In genomic region chr5:91433861-91434260, GRCh38 we compare ENCODE assay signal across 24 cellular contexts. TPM values are rescaled to one million over a fixed set of nuclear protein-coding genes. Genes with fewer than 3 reads are reported as not detected.
A peak's percentile ranks its signal among the peaks of the same experiment; 100 is the strongest.
DNase-seq lines count a peak whose midpoint lies in the region; ATAC-seq, FAIRE-seq and TF ChIP-seq lines count a peak whose summit lies in the region.
"Had no signal": no experiment of that assay in that cellular context is flagged by ENCODE, and none has a peak within 500 bp of the region (broad histone marks: within the 10 kb centered on the region; RNA-seq: fewer than 3 reads in every experiment).

No MANE protein-coding gene starts in this region.

- H3K4me3 Mint-ChIP-seq in activated CD4-positive, alpha-beta T cell treated with anti-CD3 and anti-CD28 coated beads for 36 hours, result no peak overlapping the region
- H3K4me3 Mint-ChIP-seq in activated CD4-positive, alpha-beta T cell treated with anti-CD3 and anti-CD28 coated beads, Interleukin-2, amount 10 ng/mL, durations not matched to agents 24 days and 14 days, result no peak overlapping the region
- H3K4me3 Mint-ChIP-seq in activated CD8-positive, alpha-beta T cell treated with anti-CD3 and anti-CD28 coated beads for 36 hours, result no peak overlapping the region
- H3K4me3 Mint-ChIP-seq in nephron progenitor cell, result no peak overlapping the region
- H3K4me3 Mint-ChIP-seq: T-helper 1 cell treated with Interleukin-12 subunit alpha and Interleukin-12 subunit beta and Interleukin-4 antibody, amounts not matched to agents 30 μg/mL and 1 μg/mL, for 36 hours had no signal

- no peak for FAIRE-seq in HepG2 (lab: Jason Lieb, UNC)
- FAIRE-seq: frontal cortex, GM19239, kidney, RCC 7860 had no signal

- H3K79me2 ChIP-seq in HepG2 (ENCODE audit: insufficient read depth, low read length), result no peaks in the 10 kb centered on the region

- H3K27ac ChIP-seq in HepG2 (ENCODE audit: extremely low read length, insufficient read depth, low read length), result no peak overlapping the region
- H3K27ac ChIP-seq: HL-60, SJSA1, upper lobe of left lung had no signal

- CTCF ChIA-PET in activated CD4-positive, alpha-beta T cell treated with anti-CD3 and anti-CD28 coated beads for 36 hours (lab: Charles Lee), result interaction anchor here (1.7 to 5.2 kb wide), 2 partner anchors 13 to 49 kb away, joined by 8 to 42 read pairs; no protein-coding TSS in a partner anchor
- CTCF ChIA-PET in activated CD8-positive, alpha-beta T cell treated with anti-CD3 and anti-CD28 coated beads for 36 hours (lab: Charles Lee), result interaction anchor here (1.3 to 6.9 kb wide), 3 partner anchors 14 to 189 kb away, joined by 3 to 53 read pairs (median 27); no protein-coding TSS in a partner anchor
- CTCF ChIA-PET in HepG2 (lab: Yijun Ruan, JAX; ENCODE audit: low intra/inter-chr PET ratio, low total read pairs), result no interaction called here

- H3K4me1 Mint-ChIP-seq in activated CD4-positive, alpha-beta T cell treated with anti-CD3 and anti-CD28 coated beads for 36 hours, result peaks cover 21% of the 10 kb centered on the region
- peaks cover 14% of the 10 kb centered on the region for H3K4me1 Mint-ChIP-seq in activated CD4-positive, alpha-beta T cell treated with anti-CD3 and anti-CD28 coated beads, Interleukin-2, amount 10 ng/mL, durations not matched to agents 24 days and 14 days
- H3K4me1 Mint-ChIP-seq in activated CD8-positive, alpha-beta T cell treated with anti-CD3 and anti-CD28 coated beads for 36 hours (ENCODE audit: low read depth), result peaks cover 31% of the 10 kb centered on the region
- H3K4me1 Mint-ChIP-seq in nephron progenitor cell, result peaks cover 36% of the 10 kb centered on the region

- no peaks in the 10 kb centered on the region for H3K27me3 ChIP-seq in HepG2 (ENCODE audit: control insufficient read depth in 1 of 2, insufficient read depth in 2 of 2, low read length in 2 of 2)
- H3K27me3 ChIP-seq: BE2C, SJSA1, upper lobe of left lung had no signal

- no TSS peak for BruUV-seq in HepG2 (replicated peaks; lab: Mats Ljungman, UMichigan)

- ATAC-seq in activated CD4-positive, alpha-beta T cell treated with anti-CD3 and anti-CD28 coated beads for 36 hours, result peak; percentile 73
- peak; percentile 17 for ATAC-seq in GM21526 (IDR thresholded peaks at IDR 0.05; ENCODE audit: low FRiP score, unreplicated experiment)
- peak; percentile 73 for ATAC-seq in activated CD8-positive, alpha-beta T cell treated with anti-CD3 and anti-CD28 coated beads for 36 hours
- no peak for ATAC-seq in GM21367 (IDR thresholded peaks at IDR 0.05; ENCODE audit: unreplicated experiment)
- no peak for ATAC-seq in GM18867 (IDR thresholded peaks at IDR 0.05; ENCODE audit: unreplicated experiment)
- no peak for ATAC-seq in HepG2

- H3K27me3 Mint-ChIP-seq in activated CD4-positive, alpha-beta T cell treated with anti-CD3 and anti-CD28 coated beads for 36 hours, result no peaks in the 10 kb centered on the region
- H3K27me3 Mint-ChIP-seq in activated CD4-positive, alpha-beta T cell treated with anti-CD3 and anti-CD28 coated beads, Interleukin-2, amount 10 ng/mL, durations not matched to agents 24 days and 14 days, result no peaks in the 10 kb centered on the region
- H3K27me3 Mint-ChIP-seq in activated CD8-positive, alpha-beta T cell treated with anti-CD3 and anti-CD28 coated beads for 36 hours, result no peaks in the 10 kb centered on the region
- peaks cover 3% of the 10 kb centered on the region for H3K27me3 Mint-ChIP-seq in nephron progenitor cell (ENCODE audit: low read depth, poor library complexity)

- 87% methylated on average over 1 of the region's 1 CpG for WGBS in HepG2 (ENCODE audit: low lambda C conversion rate)

- POLR2A ChIA-PET in activated CD4-positive, alpha-beta T cell treated with anti-CD3 and anti-CD28 coated beads for 36 hours (lab: Charles Lee), result no interaction called here
- POLR2A ChIA-PET in activated CD8-positive, alpha-beta T cell treated with anti-CD3 and anti-CD28 coated beads for 36 hours (lab: Charles Lee), result no interaction called here
- POLR2A ChIA-PET in HepG2 (lab: Yijun Ruan, JAX), result no interaction called here

- no peak overlapping the region for H3K9ac ChIP-seq in HepG2 (ENCODE audit: insufficient read depth, low read depth, low read length)

- peaks cover 8% of the 10 kb centered on the region for H3K9me3 Mint-ChIP-seq in activated CD4-positive, alpha-beta T cell treated with anti-CD3 and anti-CD28 coated beads for 36 hours (ENCODE audit: low read depth)
- H3K9me3 Mint-ChIP-seq in activated CD4-positive, alpha-beta T cell treated with anti-CD3 and anti-CD28 coated beads, Interleukin-2, amount 10 ng/mL, durations not matched to agents 24 days and 14 days, result no peaks in the 10 kb centered on the region
- H3K9me3 Mint-ChIP-seq in activated CD8-positive, alpha-beta T cell treated with anti-CD3 and anti-CD28 coated beads for 36 hours, result peaks cover 9% of the 10 kb centered on the region
- H3K9me3 Mint-ChIP-seq in nephron progenitor cell, result peaks cover 4% of the 10 kb centered on the region
- H3K9me3 Mint-ChIP-seq: T-helper 1 cell treated with Interleukin-12 subunit alpha and Interleukin-12 subunit beta and Interleukin-4 antibody, amounts not matched to agents 30 μg/mL and 1 μg/mL, for 36 hours had no signal

- intact Hi-C loops in activated CD4-positive, alpha-beta T cell treated with anti-CD3 and anti-CD28 coated beads for 36 hours (cut with DNase I, micrococcal nuclease), result no loop called here
- intact Hi-C loops in activated CD4-positive, alpha-beta T cell treated with anti-CD3 and anti-CD28 coated beads, Interleukin-2, amount 10 ng/mL, durations not matched to agents 24 days and 14 days (cut with micrococcal nuclease), result no loop called here
- intact Hi-C loops in activated CD8-positive, alpha-beta T cell treated with anti-CD3 and anti-CD28 coated beads for 36 hours (cut with micrococcal nuclease), result no loop called here
- intact Hi-C loops in HepG2 (cut with micrococcal nuclease; ENCODE audit: unreplicated experiment), result no loop called here

- TF ChIP-seq RAD21 in HepG2 (CRISPR knock-in tag; IDR thresholded peaks at IDR 0.05), result no peak

- no peaks in the 10 kb centered on the region for H4K20me1 ChIP-seq in HepG2 (ENCODE audit: insufficient read depth, low read length)

- no peak overlapping the region for H3K4me3 ChIP-seq in HepG2 (replicated peaks in 1 of 3; ENCODE audit: insufficient read depth in 1 of 3, low read depth in 2 of 3, low read length in 3 of 3)
- H3K4me3 ChIP-seq: SJSA1, upper lobe of left lung had no signal

- H3K36me3 ChIP-seq in HepG2 (replicated peaks in 1 of 2; ENCODE audit: control insufficient read depth in 1 of 2, insufficient read depth in 2 of 2, low read length in 2 of 2), result no peaks in the 10 kb centered on the region
- H3K36me3 ChIP-seq: BE2C, SJSA1, upper lobe of left lung had no signal

- no peak overlapping the region for H2AFZ ChIP-seq in HepG2 (ENCODE audit: low read length)

- in situ Hi-C loops in HepG2 (cut with HindIII; ENCODE audit: extremely low pct_ligation_motif_present, low pct_unique_long_range_greater_than_20kb), result no loop called here

- H3K4me1 ChIP-seq in HepG2 (ENCODE audit: insufficient read depth, low read length), result peaks cover 8% of the 10 kb centered on the region; the same call in 1 of the 2 replicates
- H3K4me1 ChIP-seq: SJSA1, upper lobe of left lung had no signal

- H3K9me3 ChIP-seq in HepG2 (ENCODE audit: low read length), result no peaks in the 10 kb centered on the region
- H3K9me3 ChIP-seq: SJSA1 had no signal

- H3K4me2 ChIP-seq in HepG2 (ENCODE audit: low read depth, low read length), result no peak overlapping the region

- TF ChIP-seq POLR2A in HepG2 (IDR thresholded peaks at IDR 0.05; ENCODE audit: insufficient read depth in 1 of 2, low read depth in 2 of 2, low read length in 2 of 2), result no peak

- H3K36me3 Mint-ChIP-seq in activated CD4-positive, alpha-beta T cell treated with anti-CD3 and anti-CD28 coated beads for 36 hours (ENCODE audit: low read depth), result no peaks in the 10 kb centered on the region
- no peaks in the 10 kb centered on the region for H3K36me3 Mint-ChIP-seq in activated CD4-positive, alpha-beta T cell treated with anti-CD3 and anti-CD28 coated beads, Interleukin-2, amount 10 ng/mL, durations not matched to agents 24 days and 14 days (ENCODE audit: low read depth)
- peaks cover 7% of the 10 kb centered on the region for H3K36me3 Mint-ChIP-seq in activated CD8-positive, alpha-beta T cell treated with anti-CD3 and anti-CD28 coated beads for 36 hours (ENCODE audit: low read depth)
- no peaks in the 10 kb centered on the region for H3K36me3 Mint-ChIP-seq in nephron progenitor cell (ENCODE audit: low read depth)

- no peak for DNase-seq in activated CD4-positive, alpha-beta T cell treated with anti-CD3 and anti-CD28 coated beads for 36 hours
- DNase-seq in activated CD4-positive, alpha-beta T cell treated with anti-CD3 and anti-CD28 coated beads, Interleukin-2, amount 10 ng/mL, durations not matched to agents 24 days and 14 days, result no peak
- no peak for DNase-seq in activated CD8-positive, alpha-beta T cell treated with anti-CD3 and anti-CD28 coated beads for 36 hours
- no peak for DNase-seq in nephron progenitor cell
- no peak for DNase-seq in HepG2 (ENCODE audit: low spot score)
- DNase-seq: activated gamma-delta T cell; BE2C; effector CD4-positive, alpha-beta T cell; H7; IMR-90; kidney; NCI-H510A; retina; stimulated activated CD4-positive, alpha-beta T cell treated with anti-CD3 and anti-CD28 coated beads, Interleukin-4, amount 100 ng/mL, for 1 hour; upper lobe of left lung had no signal

- TF ChIP-seq CTCF in activated CD8-positive, alpha-beta T cell treated with anti-CD3 and anti-CD28 coated beads for 36 hours (IDR thresholded peaks at IDR 0.05), result no peak
- TF ChIP-seq CTCF in nephron progenitor cell (IDR thresholded peaks at IDR 0.05) (no peak), HepG2 (CRISPR knock-in tag; IDR thresholded peaks at IDR 0.05) (no peak)

- peak overlapping the region; percentile 24 for H3K27ac Mint-ChIP-seq in activated CD4-positive, alpha-beta T cell treated with anti-CD3 and anti-CD28 coated beads for 36 hours
- no peak overlapping the region for H3K27ac Mint-ChIP-seq in activated CD4-positive, alpha-beta T cell treated with anti-CD3 and anti-CD28 coated beads, Interleukin-2, amount 10 ng/mL, durations not matched to agents 24 days and 14 days
- peak overlapping the region; percentile 82 for H3K27ac Mint-ChIP-seq in activated CD8-positive, alpha-beta T cell treated with anti-CD3 and anti-CD28 coated beads for 36 hours
- peak overlapping the region; percentile 66 for H3K27ac Mint-ChIP-seq in nephron progenitor cell
- H3K27ac Mint-ChIP-seq: T-helper 1 cell treated with Interleukin-12 subunit alpha and Interleukin-12 subunit beta and Interleukin-4 antibody, amounts not matched to agents 30 μg/mL and 1 μg/mL, for 36 hours had no signal

- TF ChIP-seq EP300 in HepG2 (IDR thresholded peaks at IDR 0.05; ENCODE audit: low read depth in 2 of 2, low read length in 2 of 2), result no peak
- TF ChIP-seq EP300 in HepG2 (CRISPR knock-in tag; IDR thresholded peaks at IDR 0.05; ENCODE audit: borderline replicate concordance), result no peak

RNA-seq across cellular contexts. Expression of gene ARRDC3, which starts 50.7 kb away (rescaled TPM):
- 10 to 100 TPM; 21.7 to 21.9 TPM for total RNA-seq in activated CD4-positive, alpha-beta T cell treated with anti-CD3 and anti-CD28 coated beads for 36 hours
- total RNA-seq in activated CD4-positive, alpha-beta T cell treated with anti-CD3 and anti-CD28 coated beads, Interleukin-2, amount 10 ng/mL, durations not matched to agents 24 days and 14 days, result 12.4 and 13.1 TPM in 2 replicates
- 10 to 100 TPM; 35.4 to 39.2 TPM for total RNA-seq in activated CD8-positive, alpha-beta T cell treated with anti-CD3 and anti-CD28 coated beads for 36 hours
- 12.2 and 24.4 TPM in 2 replicates for total RNA-seq in HepG2 (2016; rRNA removed; fragmentation: Illumina TruSeq; extraction: Trizol)
- total RNA-seq in HepG2 (2016; cell fraction: cytosol; rRNA removed; fragmentation: Illumina TruSeq; extraction: Trizol; ENCODE audit: low read depth), result 7.8 TPM in 2 replicates
- total RNA-seq in HepG2 (2016; cell fraction: insoluble cytoplasmic fraction; rRNA removed; fragmentation: Illumina TruSeq; extraction: Trizol), result 13.5 and 19.6 TPM in 2 replicates
- 11.0 and 11.3 TPM in 2 replicates for total RNA-seq in HepG2 (2016; cell fraction: membrane; rRNA removed; fragmentation: Illumina TruSeq; extraction: Trizol)
- 46.8 and 50.0 TPM in 2 replicates for total RNA-seq in HepG2 (2016; cell fraction: nucleus; rRNA removed; fragmentation: Illumina TruSeq; extraction: Trizol)
- 3.4 and 5.9 TPM in 2 replicates for polyA plus RNA-seq in HepG2 (2011; rRNA removed)
- polyA plus RNA-seq in HepG2 (2011; cell fraction: cytosol; rRNA removed), result 1.0 and 3.5 TPM in 2 replicates
- 4.1 and 6.4 TPM in 2 replicates for polyA plus RNA-seq in HepG2 (2011; cell fraction: nucleus; rRNA removed)
- 10.9 and 12.8 TPM in 2 replicates for polyA plus RNA-seq in HepG2 (2012)
- 0.52 and 0.62 TPM in 2 replicates for polyA plus RNA-seq in HepG2 (2016; cell fraction: cytosol; fragmentation: Illumina TruSeq; extraction: Trizol; ENCODE audit: low read depth)
- polyA plus RNA-seq in HepG2 (2016; cell fraction: insoluble cytoplasmic fraction; fragmentation: Illumina TruSeq; extraction: Trizol; ENCODE audit: low read depth), result 7.6 and 8.4 TPM in 2 replicates
- polyA plus RNA-seq in HepG2 (2016; cell fraction: membrane; fragmentation: Illumina TruSeq; extraction: Trizol; ENCODE audit: low read depth), result 2.1 and 2.7 TPM in 2 replicates
- polyA plus RNA-seq in HepG2 (2016; cell fraction: nucleus; fragmentation: Illumina TruSeq; extraction: Trizol; ENCODE audit: insufficient read depth, low read depth), result 35.7 and 39.1 TPM in 2 replicates
- polyA minus RNA-seq in HepG2 (2011; rRNA and poly(A)+ RNA removed; ENCODE audit: low replicate concordance), result 10.6 and 28.7 TPM in 2 replicates
- 9.8 and 22.2 TPM in 2 replicates for polyA minus RNA-seq in HepG2 (2011; cell fraction: cytosol; rRNA and poly(A)+ RNA removed)
- 15.3 and 23.9 TPM in 2 replicates for polyA minus RNA-seq in HepG2 (2011; cell fraction: nucleus; rRNA and poly(A)+ RNA removed)

Comparison
In these comparisons a context has a peak if more than half of its experiments do, and no peak if none do; other contexts are left out.
1. ATAC-seq: peak in activated CD4-positive, alpha-beta T cell treated with anti-CD3 and anti-CD28 coated beads for 36 hours (single experiment), GM21526 (single experiment) and activated CD8-positive, alpha-beta T cell treated with anti-CD3 and anti-CD28 coated beads for 36 hours (single experiment); none in GM21367 (single experiment), GM18867 (single experiment) and HepG2 (single experiment).